ENCODE assay signal across 1 cellular context in the genomic region with DNA sequence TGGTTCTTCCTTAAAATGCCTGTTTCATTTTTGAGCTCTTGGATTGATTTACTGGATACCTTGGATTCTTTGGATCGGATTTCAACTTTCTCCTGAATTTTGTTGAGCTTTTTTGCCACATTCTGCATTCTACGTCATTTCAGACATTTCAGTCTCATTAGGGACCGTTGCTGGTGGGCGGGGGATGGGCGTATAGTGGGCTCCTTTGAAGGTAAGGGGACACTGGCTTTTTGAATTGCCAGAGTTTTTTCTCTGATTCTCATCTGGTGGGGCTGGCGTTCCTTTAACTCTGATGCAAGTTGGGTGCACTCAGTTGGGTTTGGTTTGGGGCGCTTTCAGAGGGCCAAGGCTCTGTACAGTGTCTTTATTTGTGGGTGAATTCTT.
TF ChIP-seq lines count a peak whose summit lies in the region.

No MANE protein-coding gene starts in this region.

TF ChIP-seq in SK-N-SH treated with all-trans-retinoic acid at 6 μM for 48 hours, 23 proteins besides CTCF, POLR2A, EP300 and RAD21 (continued from another document):
- TF ChIP-seq, protein P1, sequence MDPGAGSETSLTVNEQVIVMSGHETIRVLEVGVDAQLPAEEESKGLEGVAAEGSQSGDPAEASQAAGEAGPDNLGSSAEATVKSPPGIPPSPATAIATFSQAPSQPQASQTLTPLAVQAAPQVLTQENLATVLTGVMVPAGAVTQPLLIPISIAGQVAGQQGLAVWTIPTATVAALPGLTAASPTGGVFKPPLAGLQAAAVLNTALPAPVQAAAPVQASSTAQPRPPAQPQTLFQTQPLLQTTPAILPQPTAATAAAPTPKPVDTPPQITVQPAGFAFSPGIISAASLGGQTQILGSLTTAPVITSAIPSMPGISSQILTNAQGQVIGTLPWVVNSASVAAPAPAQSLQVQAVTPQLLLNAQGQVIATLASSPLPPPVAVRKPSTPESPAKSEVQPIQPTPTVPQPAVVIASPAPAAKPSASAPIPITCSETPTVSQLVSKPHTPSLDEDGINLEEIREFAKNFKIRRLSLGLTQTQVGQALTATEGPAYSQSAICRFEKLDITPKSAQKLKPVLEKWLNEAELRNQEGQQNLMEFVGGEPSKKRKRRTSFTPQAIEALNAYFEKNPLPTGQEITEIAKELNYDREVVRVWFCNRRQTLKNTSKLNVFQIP (CRISPR knock-in tag; IDR thresholded peaks at IDR 0.05; ENCODE audit: borderline replicate concordance, low read depth) = no peak
- TF ChIP-seq TOX (CRISPR knock-in tag; IDR thresholded peaks at IDR 0.05; ENCODE audit: borderline replicate concordance) (no peak), ZNF70 (CRISPR knock-in tag; IDR thresholded peaks at IDR 0.05) (no peak)
